In the genomic region with DNA sequence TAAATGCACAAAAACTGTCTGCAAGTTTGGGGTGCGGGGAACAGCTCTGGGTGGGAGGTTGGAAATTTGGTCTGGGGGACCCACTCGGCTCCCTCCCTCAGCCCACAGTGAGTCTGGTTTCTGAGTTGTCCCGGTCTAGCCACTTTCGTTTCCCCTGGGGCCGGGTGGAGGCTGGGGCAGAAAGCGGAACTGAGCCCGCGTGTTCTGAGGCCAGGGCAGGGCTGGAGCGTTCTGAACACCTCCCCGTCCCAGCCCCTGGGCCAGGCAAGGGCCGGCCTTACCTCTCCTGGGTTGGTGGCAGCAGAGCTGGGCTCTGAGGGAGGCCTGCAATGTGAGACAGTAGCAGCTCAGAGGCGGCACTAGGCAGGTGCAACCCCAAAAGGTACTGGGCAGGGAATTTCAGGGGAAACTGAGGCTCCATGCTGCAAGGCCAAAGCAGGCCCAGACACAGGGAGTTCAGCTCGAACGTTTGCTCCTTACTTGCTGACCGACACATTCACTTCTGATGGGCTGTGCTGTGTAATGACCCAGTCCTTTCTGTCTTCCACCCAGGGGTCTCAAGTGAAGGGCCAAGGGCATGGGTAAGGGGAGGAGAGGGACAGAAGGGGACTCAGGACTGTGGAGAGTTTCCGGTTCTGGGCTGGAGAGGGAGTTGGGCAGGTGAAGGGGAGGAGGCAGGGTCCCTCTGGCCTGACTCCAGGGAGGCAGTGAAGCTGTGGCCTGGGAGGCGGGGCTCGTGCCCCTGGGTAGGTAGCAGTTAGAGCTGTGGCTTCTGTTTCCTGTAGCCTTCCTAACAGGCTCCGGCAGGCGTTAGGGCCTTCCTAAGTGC, we compare ENCODE assay signal across 8 cellular contexts. TPM values are rescaled to one million over a fixed set of nuclear protein-coding genes. Genes with fewer than 3 reads are reported as not detected.
DNase-seq lines count a peak whose midpoint lies in the region; ATAC-seq and TF ChIP-seq lines count a peak whose summit lies in the region.

No MANE protein-coding gene starts in this region.

- peak overlapping the region; percentile 83 for H3K27ac Mint-ChIP-seq in activated CD4-positive, alpha-beta T cell treated with anti-CD3 and anti-CD28 coated beads, Interleukin-2, amount 10 ng/mL, durations not matched to agents 7 days and 5 days
- H3K27ac Mint-ChIP-seq in glutamatergic neuron (ENCODE audit: unreplicated experiment): no peak overlapping the region
- no peak overlapping the region for H3K27ac Mint-ChIP-seq in Caco-2 (ENCODE audit: unreplicated experiment)

- CTCF ChIA-PET in activated CD4-positive, alpha-beta T cell treated with anti-CD3 and anti-CD28 coated beads, Interleukin-2, amount 10 ng/mL, durations not matched to agents 7 days and 5 days (lab: Charles Lee): interaction anchor here (0.5 to 2.3 kb wide), 7 partner anchors 11 to 465 kb away, joined by 3 to 9 read pairs (median 4); partner anchors contain the start of genes ATP6V1F and METTL2B
- CTCF ChIA-PET in Caco-2 (lab: Charles Lee): no interaction called here

- no peak for TF ChIP-seq POLR2A in suprapubic skin (IDR thresholded peaks at IDR 0.05)

- intact Hi-C loops in Caco-2 (cut with micrococcal nuclease; ENCODE audit: unreplicated experiment): no loop called here

- peaks cover 34% of the 10 kb centered on the region for H3K4me1 Mint-ChIP-seq in activated CD4-positive, alpha-beta T cell treated with anti-CD3 and anti-CD28 coated beads, Interleukin-2, amount 10 ng/mL, durations not matched to agents 7 days and 5 days
- H3K4me1 Mint-ChIP-seq in glutamatergic neuron (ENCODE audit: low read depth, unreplicated experiment): peaks cover 12% of the 10 kb centered on the region
- peaks cover 14% of the 10 kb centered on the region for H3K4me1 Mint-ChIP-seq in Caco-2 (ENCODE audit: low read depth, unreplicated experiment)

- H3K4me3 ChIP-seq in suprapubic skin: peak overlapping the region; percentile 72
- H3K4me3 ChIP-seq in Caco-2 (ENCODE audit: low read depth, low read length): no peak overlapping the region

- peaks cover 2% of the 10 kb centered on the region for H3K36me3 Mint-ChIP-seq in activated CD4-positive, alpha-beta T cell treated with anti-CD3 and anti-CD28 coated beads, Interleukin-2, amount 10 ng/mL, durations not matched to agents 7 days and 5 days (ENCODE audit: low read depth)
- peaks cover 5% of the 10 kb centered on the region for H3K36me3 Mint-ChIP-seq in glutamatergic neuron (ENCODE audit: unreplicated experiment)
- peaks cover 6% of the 10 kb centered on the region for H3K36me3 Mint-ChIP-seq in Caco-2 (ENCODE audit: insufficient read depth, unreplicated experiment)

- TF ChIP-seq CTCF in glutamatergic neuron (IDR thresholded peaks at IDR 0.05; ENCODE audit: partially characterized antibody, unreplicated experiment) (no peak), suprapubic skin (IDR thresholded peaks at IDR 0.05) (no peak), Caco-2 (IDR thresholded peaks at IDR 0.05; ENCODE audit: insufficient read depth in 1 of 2, low read depth in 1 of 2, low read length in 1 of 2, severe bottlenecking in 1 of 2, unreplicated experiment in 1 of 2) (no peak)

- ATAC-seq in HG02642 (IDR thresholded peaks at IDR 0.05; ENCODE audit: poor library complexity, unreplicated experiment): peak; percentile 56

- no TSS peak for BruUV-seq in Caco-2 (replicated peaks; lab: Mats Ljungman, UMichigan)

- H3K27me3 Mint-ChIP-seq in activated CD4-positive, alpha-beta T cell treated with anti-CD3 and anti-CD28 coated beads, Interleukin-2, amount 10 ng/mL, durations not matched to agents 7 days and 5 days: peaks cover 17% of the 10 kb centered on the region
- H3K27me3 Mint-ChIP-seq in glutamatergic neuron (ENCODE audit: unreplicated experiment) (peaks cover 16% of the 10 kb centered on the region), Caco-2 (ENCODE audit: insufficient read depth, unreplicated experiment) (peaks cover 8% of the 10 kb centered on the region)

- H3K9me3 Mint-ChIP-seq in activated CD4-positive, alpha-beta T cell treated with anti-CD3 and anti-CD28 coated beads, Interleukin-2, amount 10 ng/mL, durations not matched to agents 7 days and 5 days: no peaks in the 10 kb centered on the region
- H3K9me3 Mint-ChIP-seq in glutamatergic neuron (ENCODE audit: unreplicated experiment): peaks cover 6% of the 10 kb centered on the region
- no peaks in the 10 kb centered on the region for H3K9me3 Mint-ChIP-seq in Caco-2 (ENCODE audit: unreplicated experiment)

- 71% methylated on average over 16 of the region's 20 CpGs for WGBS in suprapubic skin

- H3K4me1 ChIP-seq in suprapubic skin (peaks cover 20% of the 10 kb centered on the region), Caco-2 (peaks cover 8% of the 10 kb centered on the region)

- H3K27ac ChIP-seq in suprapubic skin: no peak overlapping the region

- POLR2A ChIA-PET in activated CD4-positive, alpha-beta T cell treated with anti-CD3 and anti-CD28 coated beads, Interleukin-2, amount 10 ng/mL, durations not matched to agents 7 days and 5 days (lab: Charles Lee): no interaction called here
- POLR2A ChIA-PET in Caco-2 (lab: Charles Lee): no interaction called here

- H3K4me3 Mint-ChIP-seq in activated CD4-positive, alpha-beta T cell treated with anti-CD3 and anti-CD28 coated beads, Interleukin-2, amount 10 ng/mL, durations not matched to agents 7 days and 5 days: peak overlapping the region; percentile 55
- H3K4me3 Mint-ChIP-seq in glutamatergic neuron (ENCODE audit: unreplicated experiment) (peak overlapping the region; percentile 34), Caco-2 (ENCODE audit: unreplicated experiment) (no peak overlapping the region)

- peak; percentile 30 for DNase-seq in activated CD4-positive, alpha-beta T cell treated with anti-CD3 and anti-CD28 coated beads, Interleukin-2, amount 10 ng/mL, durations not matched to agents 7 days and 5 days
- DNase-seq in activated CD4-positive, alpha-beta T cell treated with anti-CD3 and anti-CD28 coated beads for 4 hours: no peak
- DNase-seq in NCI-H69 (lab: John Stamatoyannopoulos, UW) (peak; percentile 73), glutamatergic neuron (no peak), suprapubic skin (ENCODE audit: low spot score in 2 of 2) (peak in 1 of 2 donors; percentile 83), NCI-H1417 (lab: John Stamatoyannopoulos, UW) (no peak), Caco-2 (no peak)

- TF ChIP-seq EP300 in suprapubic skin (IDR thresholded peaks at IDR 0.05): no peak

- H3K9me3 ChIP-seq in suprapubic skin (no peaks in the 10 kb centered on the region), Caco-2 (no peaks in the 10 kb centered on the region)

- H3K36me3 ChIP-seq in suprapubic skin: no peaks in the 10 kb centered on the region
- H3K36me3 ChIP-seq in Caco-2 (ENCODE audit: control insufficient read depth, insufficient read depth, low read length): no peaks in the 10 kb centered on the region

- peaks cover 13% of the 10 kb centered on the region for H3K27me3 ChIP-seq in suprapubic skin
- H3K27me3 ChIP-seq in Caco-2 (replicated peaks; ENCODE audit: control insufficient read depth, insufficient read depth, low read length): no peaks in the 10 kb centered on the region

RNA-seq across cellular contexts. Expression of gene IRF5, which starts 3.0 kb away (rescaled TPM):
- 1 to 10 TPM; 6.5 to 6.7 TPM for total RNA-seq in activated CD4-positive, alpha-beta T cell treated with anti-CD3 and anti-CD28 coated beads, Interleukin-2, amount 10 ng/mL, durations not matched to agents 7 days and 5 days
- total RNA-seq in glutamatergic neuron (ENCODE audit: unreplicated experiment) (not detected), suprapubic skin (10 to 100 TPM in 3 of 4 donors, 1 to 10 TPM in 1; 8.9 to 22.8 (median 18.6) TPM), Caco-2 (2022) (1.2 and 1.8 TPM in 2 replicates)

RNA-seq across cellular contexts. Expression of gene KCP, which starts 30.2 kb away (rescaled TPM):
- under 1 TPM; 0.10 to 0.12 TPM for total RNA-seq in activated CD4-positive, alpha-beta T cell treated with anti-CD3 and anti-CD28 coated beads, Interleukin-2, amount 10 ng/mL, durations not matched to agents 7 days and 5 days
- total RNA-seq in glutamatergic neuron (ENCODE audit: unreplicated experiment) (2.2 TPM), suprapubic skin (under 1 TPM; 0.17 to 0.57 (median 0.36) TPM), Caco-2 (2022) (0.23 and 0.50 TPM in 2 replicates)

Comparison
In these comparisons a context has a peak if more than half of its experiments do, and no peak if none do; other contexts are left out.
1. DNase-seq: peak in activated CD4-positive, alpha-beta T cell treated with anti-CD3 and anti-CD28 coated beads, Interleukin-2, amount 10 ng/mL, durations not matched to agents 7 days and 5 days (single experiment) and NCI-H69 (single experiment); none in activated CD4-positive, alpha-beta T cell treated with anti-CD3 and anti-CD28 coated beads for 4 hours (0 of 2), glutamatergic neuron (single experiment), NCI-H1417 (0 of 3) and Caco-2 (0 of 2).